ENCODE assay signal across 26 cellular contexts in the genomic region with DNA sequence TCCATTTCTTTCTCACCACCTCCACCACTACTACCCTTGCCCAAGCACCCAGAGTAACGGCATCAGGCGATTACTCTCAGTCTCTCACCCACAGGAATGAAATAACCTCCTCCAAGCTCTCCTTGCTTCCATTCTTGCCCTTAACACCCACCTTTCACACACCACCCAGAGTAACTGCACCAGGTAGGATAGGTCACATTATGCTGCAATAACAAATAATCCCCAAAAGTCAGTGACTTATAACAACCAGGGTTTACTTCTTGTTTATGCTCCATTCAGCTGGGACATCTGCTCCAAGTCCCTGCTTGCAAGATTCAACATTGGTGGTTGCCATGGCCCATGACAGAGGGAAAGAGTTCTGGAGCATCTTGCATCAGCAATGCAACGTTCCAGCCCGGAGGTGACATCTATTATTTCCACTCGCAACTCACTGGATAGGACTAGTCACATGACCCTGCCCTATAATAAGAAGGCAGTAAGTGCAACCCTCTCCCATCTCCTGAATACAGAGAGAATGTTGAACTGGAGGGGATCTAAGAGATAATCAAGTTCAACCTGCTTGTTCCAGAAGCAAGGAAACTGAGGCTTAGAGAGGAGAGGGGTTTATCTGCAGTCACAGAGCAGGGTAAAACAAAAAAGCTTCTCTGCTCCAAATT. TPM values are rescaled to one million over a fixed set of nuclear protein-coding genes. Genes with fewer than 3 reads are reported as not detected.
DNase-seq lines count a peak whose midpoint lies in the region; ATAC-seq, FAIRE-seq and TF ChIP-seq lines count a peak whose summit lies in the region.
"Had no signal": no experiment of that assay in that cellular context is flagged by ENCODE, and none has a peak within 500 bp of the region (broad histone marks: within the 10 kb centered on the region; RNA-seq: fewer than 3 reads in every experiment).

No MANE protein-coding gene starts in this region.

- no peak overlapping the region for H2AFZ ChIP-seq in HepG2 (ENCODE audit: low read length)

- H3K27me3 Mint-ChIP-seq in glutamatergic neuron (ENCODE audit: unreplicated experiment) = peaks cover 13% of the 10 kb centered on the region

- WGBS in HepG2 (ENCODE audit: low lambda C conversion rate) = 4% methylated on average over 5 of the region's 5 CpGs
- 61% methylated on average over 5 of the region's 5 CpGs for WGBS in right lobe of liver (ENCODE audit: insufficient coverage, low coverage, low lambda C conversion rate, missing lambda C conversion rate)

- FAIRE-seq in HepG2 (lab: Jason Lieb, UNC) = no peak
- FAIRE-seq: A204.1, GM12878, GM12892, GM18507 had no signal

- H3K27me3 ChIP-seq in HepG2 (ENCODE audit: control insufficient read depth in 1 of 2, insufficient read depth in 2 of 2, low read length in 2 of 2) = no peaks in the 10 kb centered on the region
- no peaks in the 10 kb centered on the region for H3K27me3 ChIP-seq in right lobe of liver
- H3K27me3 ChIP-seq: BE2C, BLaER1 had no signal

- no peaks in the 10 kb centered on the region for H3K4me1 ChIP-seq in HepG2 (ENCODE audit: insufficient read depth, low read length)
- H3K4me1 ChIP-seq in right lobe of liver = no peaks in the 10 kb centered on the region
- H3K4me1 ChIP-seq: BE2C had no signal

- BruUV-seq in HepG2 (replicated peaks; lab: Mats Ljungman, UMichigan) = no TSS peak

- in situ Hi-C loops in HepG2 (cut with HindIII; ENCODE audit: extremely low pct_ligation_motif_present, low pct_unique_long_range_greater_than_20kb) = no loop called here

- ATAC-seq in HepG2 (no peak), right lobe of liver (no peak)
- ATAC-seq: GM12878 had no signal

- TF ChIP-seq RAD21 in HepG2 (CRISPR knock-in tag; IDR thresholded peaks at IDR 0.05) = no peak

- intact Hi-C loops in HepG2 (cut with micrococcal nuclease; ENCODE audit: unreplicated experiment) = no loop called here
- intact Hi-C loops in right lobe of liver (cut with DNase I) = no loop called here

- POLR2A ChIA-PET in HepG2 (lab: Yijun Ruan, JAX) = no interaction called here

- H3K27ac ChIP-seq in HepG2 (ENCODE audit: extremely low read length, insufficient read depth, low read length) = no peak overlapping the region
- H3K27ac ChIP-seq in right lobe of liver = no peak overlapping the region
- H3K27ac ChIP-seq: BLaER1 had no signal

- peak overlapping the region; percentile 2 for H3K27ac Mint-ChIP-seq in glutamatergic neuron (ENCODE audit: unreplicated experiment)
- H3K27ac Mint-ChIP-seq: CD14-positive monocyte; CD4-positive, alpha-beta memory T cell; CD8-positive, alpha-beta memory T cell had no signal

- H3K9me3 ChIP-seq in HepG2 (ENCODE audit: low read length) (no peaks in the 10 kb centered on the region), right lobe of liver (no peaks in the 10 kb centered on the region)
- H3K9me3 ChIP-seq: BE2C, BLaER1 had no signal

- DNase-seq in HepG2 (ENCODE audit: low spot score) (no peak), right lobe of liver (no peak), glutamatergic neuron (no peak), SW 1271 (lab: John Stamatoyannopoulos, UW) (no peak), dedifferentiated amniotic fluid mesenchymal stem cell (ENCODE audit: extremely low spot score) (no peak)
- DNase-seq: 8988T; ACHN; BE2C; C1 segment of cervical spinal cord; CD4-positive, alpha-beta memory T cell; CD4-positive, CD25-positive, alpha-beta regulatory T cell; CD8-positive, alpha-beta memory T cell; COR-L47; DMS 273 treated with DMSO at 0.1 percent for 48 hours; DMS153; DMS53; DMS79; DND-41; EL; GDM1 had no signal

- TF ChIP-seq EP300 in HepG2 (IDR thresholded peaks at IDR 0.05; ENCODE audit: low read depth in 2 of 2, low read length in 2 of 2) (no peak), HepG2 (CRISPR knock-in tag; IDR thresholded peaks at IDR 0.05; ENCODE audit: borderline replicate concordance) (no peak)

- H3K79me2 ChIP-seq in HepG2 (ENCODE audit: insufficient read depth, low read length) = no peaks in the 10 kb centered on the region

- TF ChIP-seq POLR2A in HepG2 (IDR thresholded peaks at IDR 0.05; ENCODE audit: insufficient read depth in 1 of 2, low read depth in 2 of 2, low read length in 2 of 2) = no peak
- no peak for TF ChIP-seq POLR2A in right lobe of liver (IDR thresholded peaks at IDR 0.05)

- no peaks in the 10 kb centered on the region for H4K20me1 ChIP-seq in HepG2 (ENCODE audit: insufficient read depth, low read length)

- CTCF ChIA-PET in HepG2 (lab: Yijun Ruan, JAX; ENCODE audit: low intra/inter-chr PET ratio, low total read pairs) = no interaction called here

- peaks cover 22% of the 10 kb centered on the region for H3K4me1 Mint-ChIP-seq in glutamatergic neuron (ENCODE audit: low read depth, unreplicated experiment)
- H3K4me1 Mint-ChIP-seq: CD14-positive monocyte; CD4-positive, alpha-beta memory T cell; CD4-positive, CD25-positive, alpha-beta regulatory T cell; CD8-positive, alpha-beta memory T cell had no signal

- no peak overlapping the region for H3K4me2 ChIP-seq in HepG2 (ENCODE audit: low read depth, low read length)
- H3K4me2 ChIP-seq: BLaER1 had no signal

- peaks cover 9% of the 10 kb centered on the region for H3K9me3 Mint-ChIP-seq in glutamatergic neuron (ENCODE audit: unreplicated experiment)

- H3K36me3 ChIP-seq in HepG2 (replicated peaks in 1 of 2; ENCODE audit: control insufficient read depth in 1 of 2, insufficient read depth in 2 of 2, low read length in 2 of 2) = no peaks in the 10 kb centered on the region
- H3K36me3 ChIP-seq in right lobe of liver = no peaks in the 10 kb centered on the region
- H3K36me3 ChIP-seq: BE2C, BLaER1 had no signal

- H3K36me3 Mint-ChIP-seq in glutamatergic neuron (ENCODE audit: unreplicated experiment) = peaks cover 5% of the 10 kb centered on the region
- H3K36me3 Mint-ChIP-seq: CD14-positive monocyte; CD4-positive, alpha-beta memory T cell; CD4-positive, CD25-positive, alpha-beta regulatory T cell; CD8-positive, alpha-beta memory T cell had no signal

- no peak overlapping the region for H3K9ac ChIP-seq in HepG2 (ENCODE audit: insufficient read depth, low read depth, low read length)
- H3K9ac ChIP-seq: BLaER1 had no signal

- no peak overlapping the region for H3K4me3 Mint-ChIP-seq in glutamatergic neuron (ENCODE audit: unreplicated experiment)
- H3K4me3 Mint-ChIP-seq: CD14-positive monocyte; CD4-positive, alpha-beta memory T cell; CD4-positive, CD25-positive, alpha-beta regulatory T cell; CD8-positive, alpha-beta memory T cell had no signal

- no peak for TF ChIP-seq CTCF in HepG2 (CRISPR knock-in tag; IDR thresholded peaks at IDR 0.05)
- no peak for TF ChIP-seq CTCF in right lobe of liver (IDR thresholded peaks at IDR 0.05)
- no peak for TF ChIP-seq CTCF in glutamatergic neuron (IDR thresholded peaks at IDR 0.05; ENCODE audit: partially characterized antibody, unreplicated experiment)

- no peak overlapping the region for H3K4me3 ChIP-seq in HepG2 (replicated peaks in 1 of 3; ENCODE audit: insufficient read depth in 1 of 3, low read depth in 2 of 3, low read length in 3 of 3)
- H3K4me3 ChIP-seq in right lobe of liver = no peak overlapping the region
- H3K4me3 ChIP-seq: BLaER1, GM12878 had no signal

TF ChIP-seq in HepG2, 621 proteins besides CTCF, POLR2A, EP300 and RAD21:
- TF ChIP-seq DMAP1 (CRISPR knock-in tag; IDR thresholded peaks at IDR 0.05) (no peak), ZFP37 (CRISPR knock-in tag; IDR thresholded peaks at IDR 0.05; ENCODE audit: borderline replicate concordance) (no peak), ZNF12 (CRISPR knock-in tag; IDR thresholded peaks at IDR 0.05) (peak; percentile 51; the same call in 1 of the 2 replicates), ISX (CRISPR knock-in tag; conservative IDR thresholded peaks at IDR 0.05) (no peak), FOXP1 (IDR thresholded peaks at IDR 0.05) (no peak), FOXP1 (CRISPR knock-in tag; IDR thresholded peaks at IDR 0.05) (no peak), ZBTB20 (CRISPR knock-in tag; IDR thresholded peaks at IDR 0.05; ENCODE audit: borderline replicate concordance, low read depth) (no peak)

RNA-seq across cellular contexts. Expression of gene FICD, which starts 41.5 kb away (rescaled TPM):
- total RNA-seq in HepG2 (2016; rRNA removed; fragmentation: Illumina TruSeq; extraction: Trizol) = 1.1 and 3.0 TPM in 2 replicates
- 0.35 and 0.71 TPM in 2 replicates for total RNA-seq in HepG2 (2016; cell fraction: cytosol; rRNA removed; fragmentation: Illumina TruSeq; extraction: Trizol; ENCODE audit: low read depth)
- 1.1 and 2.7 TPM in 2 replicates for total RNA-seq in HepG2 (2016; cell fraction: insoluble cytoplasmic fraction; rRNA removed; fragmentation: Illumina TruSeq; extraction: Trizol)
- 0.96 and 1.4 TPM in 2 replicates for total RNA-seq in HepG2 (2016; cell fraction: membrane; rRNA removed; fragmentation: Illumina TruSeq; extraction: Trizol)
- 4.3 and 5.0 TPM in 2 replicates for total RNA-seq in HepG2 (2016; cell fraction: nucleus; rRNA removed; fragmentation: Illumina TruSeq; extraction: Trizol)
- polyA plus RNA-seq in HepG2 (2011; rRNA removed) = 0.99 and 1.2 TPM in 2 replicates
- polyA plus RNA-seq in HepG2 (2011; cell fraction: cytosol; rRNA removed) = 1.1 and 1.4 TPM in 2 replicates
- polyA plus RNA-seq in HepG2 (2011; cell fraction: nucleus; rRNA removed) = 2.7 and 3.4 TPM in 2 replicates
- polyA plus RNA-seq in HepG2 (2012) = 2.5 and 2.6 TPM in 2 replicates
- 0.19 and 0.40 TPM in 2 replicates for polyA plus RNA-seq in HepG2 (2016; cell fraction: cytosol; fragmentation: Illumina TruSeq; extraction: Trizol; ENCODE audit: low read depth)
- polyA plus RNA-seq in HepG2 (2016; cell fraction: insoluble cytoplasmic fraction; fragmentation: Illumina TruSeq; extraction: Trizol; ENCODE audit: low read depth) = 0.85 and 1.5 TPM in 2 replicates
- polyA plus RNA-seq in HepG2 (2016; cell fraction: membrane; fragmentation: Illumina TruSeq; extraction: Trizol; ENCODE audit: low read depth) = 0.32 and 0.69 TPM in 2 replicates
- polyA plus RNA-seq in HepG2 (2016; cell fraction: nucleus; fragmentation: Illumina TruSeq; extraction: Trizol; ENCODE audit: insufficient read depth, low read depth) = 3.1 TPM in 2 replicates
- polyA minus RNA-seq in HepG2 (2011; rRNA and poly(A)+ RNA removed; ENCODE audit: low replicate concordance) = 4.5 and 6.7 TPM in 2 replicates
- 2.0 and 2.5 TPM in 2 replicates for polyA minus RNA-seq in HepG2 (2011; cell fraction: cytosol; rRNA and poly(A)+ RNA removed)
- polyA minus RNA-seq in HepG2 (2011; cell fraction: nucleus; rRNA and poly(A)+ RNA removed) = 3.1 and 4.8 TPM in 2 replicates
- 1 to 10 TPM; 2.8 to 8.4 (median 5.6) TPM for total RNA-seq in right lobe of liver
- 4.8 TPM for total RNA-seq in glutamatergic neuron (ENCODE audit: unreplicated experiment)
